1 cellular context compared by ENCODE assay signal in genomic region chrX:16577483-16578029, GRCh38.
TF ChIP-seq lines count a peak whose summit lies in the region.

No MANE protein-coding gene starts in this region.

TF ChIP-seq in GM23338, 12 proteins besides CTCF, POLR2A, EP300 and RAD21 (continued from another document):
- TF ChIP-seq REST (IDR thresholded peaks at IDR 0.05; ENCODE audit: unreplicated experiment) (no peak), CREB1 (CRISPR knock-in tag; IDR thresholded peaks at IDR 0.05; ENCODE audit: low read depth) (no peak), ZNF114 (CRISPR knock-in tag; IDR thresholded peaks at IDR 0.05) (no peak), POLR2AphosphoS5 (IDR thresholded peaks at IDR 0.05; ENCODE audit: low read depth) (no peak)
